Comparison of ENCODE assay signal across 8 cellular contexts in the genomic region with DNA sequence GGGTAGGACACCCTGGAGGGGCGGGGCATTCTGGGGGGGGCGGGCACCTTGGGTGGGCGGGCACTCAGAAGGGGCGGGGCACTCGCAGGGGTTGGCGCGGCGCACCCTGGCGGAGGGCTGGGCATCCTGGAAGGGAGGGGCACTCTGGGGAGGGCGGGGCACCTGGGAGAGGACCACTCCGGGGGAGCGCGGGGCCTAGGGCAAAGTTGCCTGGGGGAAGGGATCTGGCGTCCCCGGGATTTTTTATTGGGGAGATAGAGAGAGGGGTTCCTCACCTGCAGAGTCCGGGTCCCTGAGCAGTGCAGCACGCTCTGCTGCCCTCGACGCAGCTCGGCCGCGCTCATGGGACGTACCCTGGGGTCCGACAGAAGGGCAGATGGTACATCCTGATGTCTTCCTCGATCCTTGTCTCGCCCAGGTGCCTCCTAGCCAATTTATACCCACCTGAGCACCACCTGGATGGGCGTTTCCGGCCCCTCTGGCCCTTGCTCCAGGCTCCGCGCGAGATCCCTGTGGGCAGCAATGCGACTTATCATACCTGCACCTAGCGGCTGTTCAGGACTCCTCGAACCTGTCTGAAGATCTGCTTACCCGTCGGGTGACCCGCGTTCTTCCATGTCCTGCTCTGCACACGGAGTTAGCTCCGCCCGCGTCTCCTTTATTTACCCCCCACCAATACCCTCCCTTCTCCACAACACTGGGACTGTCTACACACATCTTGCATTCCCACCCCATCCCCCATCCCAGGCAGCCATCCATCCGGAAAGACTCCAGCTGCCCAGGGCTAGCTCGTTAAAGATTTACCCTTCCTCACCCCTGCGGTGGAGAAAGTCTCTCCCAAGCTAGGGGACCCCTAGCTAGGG. TPM values are rescaled to one million over a fixed set of nuclear protein-coding genes. Genes with fewer than 3 reads are reported as not detected.
A peak's percentile ranks its signal among the peaks of the same experiment; 100 is the strongest.
DNase-seq lines count a peak whose midpoint lies in the region; ATAC-seq and TF ChIP-seq lines count a peak whose summit lies in the region.

TSS of gene KIF12 (minus strand) at position 633 of the 863 bp plus-strand sequence. CDS start at position 617, 16 bp downstream.

- no peak for TF ChIP-seq CTCF in heart left ventricle (IDR thresholded peaks at IDR 0.05)
- no peak for TF ChIP-seq CTCF in prostate gland (IDR thresholded peaks at IDR 0.05)

- no peaks in the 10 kb centered on the region for H3K36me3 Mint-ChIP-seq in activated CD8-positive, alpha-beta T cell treated with anti-CD3 and anti-CD28 coated beads, Interleukin-2, amount 10 ng/mL, durations not matched to agents 7 days and 5 days (ENCODE audit: low read depth)

- no peak for TF ChIP-seq POLR2A in heart left ventricle (IDR thresholded peaks at IDR 0.05)
- no peak for TF ChIP-seq POLR2A in prostate gland (IDR thresholded peaks at IDR 0.05)

- no peak within 1 kb of the TSS for H3K27ac Mint-ChIP-seq in activated CD8-positive, alpha-beta T cell treated with anti-CD3 and anti-CD28 coated beads, Interleukin-2, amount 10 ng/mL, durations not matched to agents 7 days and 5 days

- H3K4me1 Mint-ChIP-seq in activated CD8-positive, alpha-beta T cell treated with anti-CD3 and anti-CD28 coated beads, Interleukin-2, amount 10 ng/mL, durations not matched to agents 7 days and 5 days (ENCODE audit: low read depth): no peaks in the 10 kb centered on the region

- H3K36me3 ChIP-seq in heart left ventricle: no peaks in the 10 kb centered on the region
- H3K36me3 ChIP-seq in prostate gland: no peaks in the 10 kb centered on the region

- no peak within 1 kb of the TSS for H3K4me3 Mint-ChIP-seq in activated CD8-positive, alpha-beta T cell treated with anti-CD3 and anti-CD28 coated beads, Interleukin-2, amount 10 ng/mL, durations not matched to agents 7 days and 5 days

- POLR2A ChIA-PET in activated CD8-positive, alpha-beta T cell treated with anti-CD3 and anti-CD28 coated beads, Interleukin-2, amount 10 ng/mL, durations not matched to agents 7 days and 5 days (lab: Charles Lee): no interaction called here

- peak; percentile 64 for ATAC-seq in activated CD8-positive, alpha-beta T cell treated with anti-CD3 and anti-CD28 coated beads, Interleukin-2, amount 10 ng/mL, durations not matched to agents 7 days and 5 days
- peak; percentile 43 to 74 (median 55) for ATAC-seq in heart left ventricle
- ATAC-seq in GM19324 (IDR thresholded peaks at IDR 0.05; ENCODE audit: low FRiP score, unreplicated experiment): no peak

- CTCF ChIA-PET in activated CD8-positive, alpha-beta T cell treated with anti-CD3 and anti-CD28 coated beads, Interleukin-2, amount 10 ng/mL, durations not matched to agents 7 days and 5 days (lab: Charles Lee): interaction anchor here (1.6 to 2.8 kb wide), 3 partner anchors 9 to 192 kb away, joined by 5 to 8 read pairs (median 7); no protein-coding TSS in a partner anchor

- H3K9me3 Mint-ChIP-seq in activated CD8-positive, alpha-beta T cell treated with anti-CD3 and anti-CD28 coated beads, Interleukin-2, amount 10 ng/mL, durations not matched to agents 7 days and 5 days (ENCODE audit: insufficient read depth): peaks cover 3% of the 10 kb centered on the region

- intact Hi-C loops in heart left ventricle (cut with DNase I) (no loop called here), prostate gland (cut with DNase I) (no loop called here)

- peaks cover 31% of the 10 kb centered on the region for H3K27me3 Mint-ChIP-seq in activated CD8-positive, alpha-beta T cell treated with anti-CD3 and anti-CD28 coated beads, Interleukin-2, amount 10 ng/mL, durations not matched to agents 7 days and 5 days (ENCODE audit: low read depth)

- 13 to 18% (median 15%) methylated on average over 37 to 45 of the region's 45 CpGs for WGBS in heart left ventricle, 4 donors
- 23% methylated on average over 45 of the region's 45 CpGs for WGBS in prostate gland

- H3K4me1 ChIP-seq in heart left ventricle (peaks cover 0 to 17% (median 5%) of the 10 kb centered on the region in 12 donors), prostate gland (replicated peaks) (no peaks in the 10 kb centered on the region)

- H3K27me3 ChIP-seq in heart left ventricle (peaks cover 0 to 40% (median 13%) of the 10 kb centered on the region in 9 donors), prostate gland (replicated peaks; ENCODE audit: insufficient read depth) (no peaks in the 10 kb centered on the region)

- peak; percentile 42 for DNase-seq in activated T-cell treated with anti-CD3 and anti-CD28 coated beads for 48 hours (ENCODE audit: low read depth)
- no peak for DNase-seq in activated T-cell treated with anti-CD3 and anti-CD28 coated beads for 4 hours
- DNase-seq in activated CD8-positive, alpha-beta T cell treated with anti-CD3 and anti-CD28 coated beads, Interleukin-2, amount 10 ng/mL, durations not matched to agents 7 days and 5 days: no peak
- DNase-seq in heart left ventricle: peak in 1 of 5 donors; percentile 74
- DNase-seq in prostate gland (ENCODE audit: low spot score): peak; percentile 60
- DNase-seq in hippocampal formation (lab: John Stamatoyannopoulos, UW): no peak
- no peak for DNase-seq in NOMO-1 treated with DMSO at 0.1 percent for 48 hours (lab: John Stamatoyannopoulos, UW; ENCODE audit: unreplicated experiment)

- H3K9me3 ChIP-seq in heart left ventricle: peaks cover 0 to 12% (median 2%) of the 10 kb centered on the region in 12 donors
- no peaks in the 10 kb centered on the region for H3K9me3 ChIP-seq in prostate gland

- H3K4me3 ChIP-seq in heart left ventricle (peak within 1 kb of the TSS in 11 of 12 donors; percentile 32 to 54 (median 48)), prostate gland (peak within 1 kb of the TSS; percentile 47 to 51)

- no peak within 1 kb of the TSS for H3K27ac ChIP-seq in heart left ventricle
- no peak within 1 kb of the TSS for H3K27ac ChIP-seq in prostate gland

RNA-seq across cellular contexts. Expression of gene KIF12, which starts in this region (rescaled TPM):
- total RNA-seq in activated CD8-positive, alpha-beta T cell treated with anti-CD3 and anti-CD28 coated beads, Interleukin-2, amount 10 ng/mL, durations not matched to agents 7 days and 5 days: not detected
- under 1 TPM in 1 of 9 donors, not detected in 8; 0.21 TPM for total RNA-seq in heart left ventricle
- under 1 TPM in 1 of 2 donors, not detected in 1; 0.08 TPM for polyA plus RNA-seq in heart left ventricle
- total RNA-seq in prostate gland: 10 to 100 TPM in 1 of 2 donors, 1 to 10 TPM in 1; 8.4 to 21.5 TPM

Comparison
In these comparisons a context has a peak if more than half of its experiments do, and no peak if none do; other contexts are left out.
1. RNA of gene KIF12 (total RNA-seq): 8.4 to 21.5 TPM in prostate gland; 0.21 TPM in heart left ventricle and not detected in activated CD8-positive, alpha-beta T cell treated with anti-CD3 and anti-CD28 coated beads, Interleukin-2, amount 10 ng/mL, durations not matched to agents 7 days and 5 days; every median in the first group is over 4 times any median in the second.
2. DNase-seq: peak in activated T-cell treated with anti-CD3 and anti-CD28 coated beads for 48 hours (single experiment) and prostate gland (single experiment); none in activated T-cell treated with anti-CD3 and anti-CD28 coated beads for 4 hours (single experiment), activated CD8-positive, alpha-beta T cell treated with anti-CD3 and anti-CD28 coated beads, Interleukin-2, amount 10 ng/mL, durations not matched to agents 7 days and 5 days (single experiment), hippocampal formation (0 of 2) and NOMO-1 treated with DMSO at 0.1 percent for 48 hours (single experiment).
3. Peak in ATAC-seq in activated CD8-positive, alpha-beta T cell treated with anti-CD3 and anti-CD28 coated beads, Interleukin-2, amount 10 ng/mL, durations not matched to agents 7 days and 5 days; RNA of the gene not detected or under 1 TPM.
4. Peak in ATAC-seq and H3K4me3 ChIP-seq in heart left ventricle; RNA of the gene not detected or under 1 TPM.